28 cellular contexts compared by ENCODE assay signal in genomic region chr7:83532229-83532628, GRCh38.
DNase-seq lines count a peak whose midpoint lies in the region; ATAC-seq and TF ChIP-seq lines count a peak whose summit lies in the region.
"Had no signal": no experiment of that assay in that cellular context is flagged by ENCODE, and none has a peak within 500 bp of the region (broad histone marks: within the 10 kb centered on the region; RNA-seq: fewer than 3 reads in every experiment).

No MANE protein-coding gene starts in this region.

- no peak overlapping the region for H3K27ac ChIP-seq in mammary epithelial cell (ENCODE audit: insufficient read depth, low read depth, low read length)
- no peak overlapping the region for H3K27ac ChIP-seq in breast epithelium
- no peak overlapping the region for H3K27ac ChIP-seq in RWPE2 (ENCODE audit: poor library complexity, severe bottlenecking)
- no peak overlapping the region for H3K27ac ChIP-seq in fibroblast of lung (ENCODE audit: insufficient read depth, low read length)
- H3K27ac ChIP-seq: heart right ventricle, left ventricle myocardium inferior, ovary, right atrium auricular region, SJCRH30, thyroid gland, VCaP had no signal

- H4K20me1 ChIP-seq in mammary epithelial cell (ENCODE audit: insufficient read depth, low read length), result no peaks in the 10 kb centered on the region
- no peaks in the 10 kb centered on the region for H4K20me1 ChIP-seq in fibroblast of lung (ENCODE audit: control insufficient read depth, extremely low read depth, insufficient read depth, low read length)

- H3K36me3 ChIP-seq in mammary epithelial cell (ENCODE audit: insufficient read depth, low read length) (no peaks in the 10 kb centered on the region), breast epithelium (no peaks in the 10 kb centered on the region), RWPE2 (ENCODE audit: low read depth) (no peaks in the 10 kb centered on the region), fibroblast of lung (ENCODE audit: control insufficient read depth, insufficient read depth, low read length) (no peaks in the 10 kb centered on the region)
- H3K36me3 ChIP-seq: BE2C, heart right ventricle, left ventricle myocardium inferior, ovary, right atrium auricular region, SJCRH30, thyroid gland had no signal

- in situ Hi-C loops in mammary epithelial cell (cut with MboI; ENCODE audit: low sequenced_read_pairs in 2 of 2), result no loop called here

- H3K4me2 ChIP-seq in mammary epithelial cell (ENCODE audit: insufficient read depth, low read depth, low read length), result no peak overlapping the region
- H3K4me2 ChIP-seq in fibroblast of lung (ENCODE audit: extremely low read depth, insufficient read depth, low read length), result no peak overlapping the region

- no peaks in the 10 kb centered on the region for H3K27me3 Mint-ChIP-seq in stimulated activated naive CD8-positive, alpha-beta T cell treated with anti-CD3 and anti-CD28 coated beads, Interleukin-15, amount 100 ng/mL, for 72 hours
- H3K27me3 Mint-ChIP-seq: activated CD4-positive, alpha-beta T cell treated with anti-CD3 and anti-CD28 coated beads, Interleukin-2, amount 10 ng/mL, durations not matched to agents 24 days and 14 days; activated naive CD8-positive, alpha-beta T cell treated with anti-CD3 and anti-CD28 coated beads for 36 hours had no signal

- H3K79me2 ChIP-seq in mammary epithelial cell (ENCODE audit: insufficient read depth, low read length) (no peaks in the 10 kb centered on the region), fibroblast of lung (ENCODE audit: control insufficient read depth, insufficient read depth, low read length) (no peaks in the 10 kb centered on the region)

- dilution Hi-C loops in mammary epithelial cell (cut with HindIII; ENCODE audit: low sequenced_read_pairs), result no loop called here

- no peaks in the 10 kb centered on the region for H3K27me3 ChIP-seq in mammary epithelial cell (ENCODE audit: insufficient read depth, low read length)
- H3K27me3 ChIP-seq in breast epithelium, result no peaks in the 10 kb centered on the region
- no peaks in the 10 kb centered on the region for H3K27me3 ChIP-seq in RWPE2 (ENCODE audit: insufficient read depth, poor library complexity, severe bottlenecking)
- H3K27me3 ChIP-seq in fibroblast of lung (ENCODE audit: control insufficient read depth, insufficient read depth, low read length), result no peaks in the 10 kb centered on the region
- H3K27me3 ChIP-seq: BE2C, heart right ventricle, ovary, right atrium auricular region, SJCRH30, thyroid gland had no signal

- intact Hi-C loops in mammary epithelial cell (cut with micrococcal nuclease) (no loop called here), breast epithelium (cut with DNase I; ENCODE audit: low total_unique reads) (no loop called here)

- no peak overlapping the region for H3K4me3 ChIP-seq in mammary epithelial cell (replicated peaks in 1 of 3; ENCODE audit: insufficient read depth in 1 of 3, low read depth in 2 of 3, low read length in 3 of 3)
- no peak overlapping the region for H3K4me3 ChIP-seq in breast epithelium
- H3K4me3 ChIP-seq in RWPE2 (ENCODE audit: severe bottlenecking), result no peak overlapping the region
- H3K4me3 ChIP-seq in fibroblast of lung (replicated peaks in 1 of 4; ENCODE audit: control extremely low read depth in 1 of 4, insufficient read depth in 1 of 4, low read depth in 3 of 4, low read length in 4 of 4), result no peak overlapping the region
- H3K4me3 ChIP-seq: heart right ventricle, K562, left ventricle myocardium inferior, ovary, right atrium auricular region, SJCRH30, thyroid gland had no signal

- H3K4me1 ChIP-seq in mammary epithelial cell (ENCODE audit: insufficient read depth, low read length) (no peaks in the 10 kb centered on the region), breast epithelium (no peaks in the 10 kb centered on the region), RWPE2 (ENCODE audit: insufficient read depth, poor library complexity, severe bottlenecking) (peaks cover 4% of the 10 kb centered on the region), fibroblast of lung (ENCODE audit: control insufficient read depth, extremely low read depth, insufficient read depth, low read length) (no peaks in the 10 kb centered on the region)
- H3K4me1 ChIP-seq: BE2C, heart right ventricle, left ventricle myocardium inferior, right atrium auricular region, thyroid gland had no signal

- TF ChIP-seq POLR2A in breast epithelium (IDR thresholded peaks at IDR 0.05), result no peak

- H3K9me3 ChIP-seq in mammary epithelial cell (replicated peaks; ENCODE audit: insufficient read depth, low read length) (no peaks in the 10 kb centered on the region), breast epithelium (no peaks in the 10 kb centered on the region), RWPE2 (ENCODE audit: severe bottlenecking) (no peaks in the 10 kb centered on the region), fibroblast of lung (ENCODE audit: control insufficient read depth, insufficient read depth, low read depth, low read length) (no peaks in the 10 kb centered on the region)
- H3K9me3 ChIP-seq: BE2C, heart right ventricle, left ventricle myocardium inferior, ovary, right atrium auricular region, SJCRH30, thyroid gland had no signal

- H2AFZ ChIP-seq in mammary epithelial cell (ENCODE audit: low read depth, low read length) (no peak overlapping the region), fibroblast of lung (ENCODE audit: low read length) (no peak overlapping the region)

- no peaks in the 10 kb centered on the region for H3K9me3 Mint-ChIP-seq in stimulated activated naive CD8-positive, alpha-beta T cell treated with anti-CD3 and anti-CD28 coated beads, Interleukin-15, amount 100 ng/mL, for 72 hours
- H3K9me3 Mint-ChIP-seq: activated CD4-positive, alpha-beta T cell treated with anti-CD3 and anti-CD28 coated beads, Interleukin-2, amount 10 ng/mL, durations not matched to agents 24 days and 14 days; nephron had no signal

- BruUV-seq in mammary epithelial cell (replicated peaks; lab: Mats Ljungman, UMichigan), result no TSS peak

- no peak overlapping the region for H3K27ac Mint-ChIP-seq in stimulated activated naive CD8-positive, alpha-beta T cell treated with anti-CD3 and anti-CD28 coated beads, Interleukin-15, amount 100 ng/mL, for 72 hours
- H3K27ac Mint-ChIP-seq: activated CD4-positive, alpha-beta T cell treated with anti-CD3 and anti-CD28 coated beads, Interleukin-2, amount 10 ng/mL, durations not matched to agents 24 days and 14 days; activated naive CD8-positive, alpha-beta T cell treated with anti-CD3 and anti-CD28 coated beads for 36 hours; nephron had no signal

- no peak overlapping the region for H3K4me3 Mint-ChIP-seq in stimulated activated naive CD8-positive, alpha-beta T cell treated with anti-CD3 and anti-CD28 coated beads, Interleukin-15, amount 100 ng/mL, for 72 hours
- H3K4me3 Mint-ChIP-seq: activated CD4-positive, alpha-beta T cell treated with anti-CD3 and anti-CD28 coated beads, Interleukin-2, amount 10 ng/mL, durations not matched to agents 24 days and 14 days; activated naive CD8-positive, alpha-beta T cell treated with anti-CD3 and anti-CD28 coated beads for 36 hours; nephron had no signal

- no peak for TF ChIP-seq CTCF in mammary epithelial cell (conservative IDR thresholded peaks at IDR 0.05 in 1 of 2, IDR thresholded peaks at IDR 0.05 in 1 of 2; ENCODE audit: extremely low read depth in 1 of 2, insufficient read depth in 1 of 2, low read depth in 1 of 2, low read length in 2 of 2)
- TF ChIP-seq CTCF in breast epithelium (IDR thresholded peaks at IDR 0.05), result no peak
- TF ChIP-seq CTCF in RWPE2 (IDR thresholded peaks at IDR 0.05; ENCODE audit: poor library complexity, severe bottlenecking), result no peak
- no peak for TF ChIP-seq CTCF in fibroblast of lung (conservative IDR thresholded peaks at IDR 0.05 in 1 of 2, IDR thresholded peaks at IDR 0.05 in 1 of 2; ENCODE audit: low read depth in 1 of 2, low read length in 2 of 2)

- WGBS in mammary epithelial cell (ENCODE audit: low coverage, missing lambda C conversion rate), result 89% methylated on average over 2 of the region's 2 CpGs

- H3K9ac ChIP-seq in mammary epithelial cell (ENCODE audit: insufficient read depth, low read length) (no peak overlapping the region), fibroblast of lung (ENCODE audit: insufficient read depth, low read length) (no peak overlapping the region)

- no peaks in the 10 kb centered on the region for H3K4me1 Mint-ChIP-seq in stimulated activated naive CD8-positive, alpha-beta T cell treated with anti-CD3 and anti-CD28 coated beads, Interleukin-15, amount 100 ng/mL, for 72 hours
- H3K4me1 Mint-ChIP-seq: activated CD4-positive, alpha-beta T cell treated with anti-CD3 and anti-CD28 coated beads, Interleukin-2, amount 10 ng/mL, durations not matched to agents 24 days and 14 days; activated naive CD8-positive, alpha-beta T cell treated with anti-CD3 and anti-CD28 coated beads for 36 hours; nephron had no signal

- peak; percentile 58; the same call in 2 of the 3 replicates for ATAC-seq in RWPE2 (ENCODE audit: low read depth)
- no peak for ATAC-seq in stimulated activated naive CD8-positive, alpha-beta T cell treated with anti-CD3 and anti-CD28 coated beads, Interleukin-15, amount 100 ng/mL, for 72 hours
- ATAC-seq: heart right ventricle; K562; stimulated activated naive CD8-positive, alpha-beta T cell treated with anti-CD3 and anti-CD28 coated beads, Interleukin-15, Interleukin-2, amounts not matched to agents 100 U/mL and 50 U/mL, for 24 hours had no signal

- CTCF ChIA-PET in mammary epithelial cell (lab: Charles Lee; ENCODE audit: low non-redundant PET), result no interaction called here

- DNase-seq in mammary epithelial cell (peak; percentile 9), breast epithelium (ENCODE audit: low spot score in 2 of 2) (no peak), RWPE2 (ENCODE audit: low spot score) (no peak), fibroblast of lung (ENCODE audit: low read depth in 2 of 2) (peak; percentile 40 to 64), NCI-H446 (lab: John Stamatoyannopoulos, UW) (no peak), NCI-H524 treated with DMSO at 0.1 percent for 48 hours (lab: John Stamatoyannopoulos, UW) (no peak)
- no peak for DNase-seq in stimulated activated naive CD8-positive, alpha-beta T cell treated with anti-CD3 and anti-CD28 coated beads, Interleukin-15, amount 100 ng/mL, for 72 hours
- no peak for DNase-seq in stimulated activated naive CD4-positive, alpha-beta T cell (lab: John Stamatoyannopoulos, UW)
- DNase-seq: 8988T; activated CD4-positive, alpha-beta T cell treated with anti-CD3 and anti-CD28 coated beads, Interleukin-2, amount 10 ng/mL, durations not matched to agents 24 days and 14 days; activated naive CD8-positive, alpha-beta T cell treated with anti-CD3 and anti-CD28 coated beads for 36 hours; BE2C; COR-L47; cortex of kidney; heart right ventricle; left ventricle myocardium inferior; MM.1S; NCI-H1436 treated with DMSO at 0.1 percent for 48 hours; ovary; SJCRH30; stimulated activated CD4-positive, alpha-beta T cell treated with anti-CD3 and anti-CD28 coated beads, Interleukin-4, amount 100 ng/mL, for 24 hours; stimulated activated naive CD8-positive, alpha-beta T cell treated with anti-CD3 and anti-CD28 coated beads, Interleukin-15, Interleukin-2, amounts not matched to agents 100 U/mL and 50 U/mL, for 24 hours; T-helper 2 cell; thyroid gland had no signal

Comparison
In these comparisons a context has a peak if more than half of its experiments do, and no peak if none do; other contexts are left out.
1. DNase-seq: peak in mammary epithelial cell (single experiment) and fibroblast of lung (2 of 2); none in breast epithelium (0 of 2), RWPE2 (single experiment), stimulated activated naive CD8-positive, alpha-beta T cell treated with anti-CD3 and anti-CD28 coated beads, Interleukin-15, amount 100 ng/mL, for 72 hours (0 of 2), stimulated activated naive CD4-positive, alpha-beta T cell (0 of 6), NCI-H446 (0 of 2) and NCI-H524 treated with DMSO at 0.1 percent for 48 hours (single experiment).